Comparison of ENCODE assay signal across 22 cellular contexts in genomic region chr17:37259030-37259735, GRCh38.
DNase-seq lines count a peak whose midpoint lies in the region; ATAC-seq, FAIRE-seq and TF ChIP-seq lines count a peak whose summit lies in the region.
"Had no signal": no experiment of that assay in that cellular context is flagged by ENCODE, and none has a peak within 500 bp of the region (broad histone marks: within the 10 kb centered on the region; RNA-seq: fewer than 3 reads in every experiment).

No MANE protein-coding gene starts in this region.

- H3K4me3 ChIP-seq in K562 = no peak overlapping the region
- no peak overlapping the region for H3K4me3 ChIP-seq in kidney epithelial cell (ENCODE audit: low read depth, low read length)
- H3K4me3 ChIP-seq: dorsolateral prefrontal cortex, esophagus squamous epithelium, hepatocyte, mucosa of descending colon, right lobe of liver had no signal

- H3K9me3 ChIP-seq in K562 (replicated peaks; ENCODE audit: control insufficient read depth, insufficient read depth, low read depth, low read length) = no peaks in the 10 kb centered on the region
- H3K9me3 ChIP-seq: esophagus squamous epithelium, mucosa of descending colon, right lobe of liver had no signal

- BruUV-seq in K562 (replicated peaks; lab: Mats Ljungman, UMichigan) = no TSS peak

- no peak overlapping the region for H2AFZ ChIP-seq in K562 (ENCODE audit: low read depth, low read length)
- H2AFZ ChIP-seq: hepatocyte had no signal

- H3K9me1 ChIP-seq in K562 (ENCODE audit: control insufficient read depth, insufficient read depth, low read length) = no peaks in the 10 kb centered on the region

- no peaks in the 10 kb centered on the region for H4K20me1 ChIP-seq in K562 (replicated peaks; ENCODE audit: control insufficient read depth, insufficient read depth, low read length)

- H3K79me2 ChIP-seq in K562 (ENCODE audit: control insufficient read depth, insufficient read depth, low read length) = no peaks in the 10 kb centered on the region
- H3K79me2 ChIP-seq: hepatocyte had no signal

- CTCF ChIA-PET in K562 (lab: Yijun Ruan, JAX; ENCODE audit: low intra/inter-chr PET ratio) = no interaction called here

- DNase-seq in AG08395 (ENCODE audit: low spot score) = peak; percentile 48
- peak; percentile 78 for DNase-seq in HT1080 (ENCODE audit: low read depth)
- peak in 1 of 4 experiments; percentile 15 for DNase-seq in K562 (ENCODE audit: extremely low read depth in 1 of 4, low spot score in 3 of 4)
- DNase-seq in kidney epithelial cell (ENCODE audit: low read depth) = peak; percentile 44
- DNase-seq in stimulated activated CD4-positive, alpha-beta T cell treated with anti-CD3 and anti-CD28 coated beads, Interleukin-1b, Interleukin-23, amount 100 ng/mL, for 48 hours = no peak
- DNase-seq in cortex of kidney (lab: John Stamatoyannopoulos, UW) = no peak
- DNase-seq: activated CD4-positive, alpha-beta memory T cell treated with anti-CD3 and anti-CD28 coated beads for 36 hours; activated naive CD4-positive, alpha-beta T cell treated with anti-CD3 and anti-CD28 coated beads, Interleukin-2, amount 10 ng/mL, durations not matched to agents 7 days and 5 days; activated T-cell treated with anti-CD3 and anti-CD28 coated beads, Interleukin-2, amount 50 U/mL, for 1 hour; CD8-positive, alpha-beta memory T cell; dorsolateral prefrontal cortex; esophagus squamous epithelium; mucosa of descending colon; NCI-H1105 treated with DMSO at 0.1 percent for 48 hours; NCI-H748 treated with DMSO at 0.1 percent for 48 hours; right lobe of liver; stimulated activated CD4-positive, alpha-beta T cell treated with anti-CD3 and anti-CD28 coated beads, Interleukin-2, amount 100 ng/mL, for 24 hours had no signal

- TF ChIP-seq RAD21 in K562 (CRISPR knock-in tag; conservative IDR thresholded peaks at IDR 0.05 in 1 of 2, IDR thresholded peaks at IDR 0.05 in 1 of 2) = no peak

- no peak overlapping the region for H3K4me2 ChIP-seq in K562 (ENCODE audit: insufficient read depth, low read length)
- H3K4me2 ChIP-seq: hepatocyte, KMS-11 had no signal

- no peak for FAIRE-seq in K562 (lab: Jason Lieb, UNC)

- TF ChIP-seq EP300 in K562 (IDR thresholded peaks at IDR 0.05; ENCODE audit: low read length) = no peak

- H3K27me3 ChIP-seq in K562 (ENCODE audit: control insufficient read depth in 2 of 2, insufficient read depth in 2 of 2, low read length in 2 of 2) (no peaks in the 10 kb centered on the region), kidney epithelial cell (ENCODE audit: control insufficient read depth, insufficient read depth, low read length) (no peaks in the 10 kb centered on the region)
- H3K27me3 ChIP-seq: dorsolateral prefrontal cortex, esophagus squamous epithelium, hepatocyte, right lobe of liver had no signal

- WGBS in K562 (ENCODE audit: insufficient coverage, low coverage, missing lambda C conversion rate) = 67% methylated on average over 3 of the region's 3 CpGs

- POLR2A ChIA-PET in K562 (lab: Yijun Ruan, JAX) = interaction anchor here (0.9 to 1.3 kb wide), 2 partner anchors 8 to 10 kb away, joined by 3 to 4 read pairs; no protein-coding TSS in a partner anchor

- no peak for TF ChIP-seq CTCF in K562 (IDR thresholded peaks at IDR 0.05 in 2 of 3, conservative IDR thresholded peaks at IDR 0.05 in 1 of 3; ENCODE audit: insufficient read depth in 2 of 3, low read depth in 1 of 3, low read length in 3 of 3)
- no peak for TF ChIP-seq CTCF in kidney epithelial cell (IDR thresholded peaks at IDR 0.05; ENCODE audit: insufficient read depth, low read length, poor library complexity, severe bottlenecking)

- H3K9ac ChIP-seq in K562 (ENCODE audit: insufficient read depth in 1 of 2, low read depth in 2 of 2, low read length in 2 of 2) = no peak overlapping the region
- H3K9ac ChIP-seq: KMS-11 had no signal

- no peaks in the 10 kb centered on the region; a peak in 1 of 5 replicates for H3K4me1 ChIP-seq in K562 (replicated peaks in 1 of 2; ENCODE audit: control insufficient read depth in 2 of 2, insufficient read depth in 2 of 2, low read length in 2 of 2)
- H3K4me1 ChIP-seq: esophagus squamous epithelium, right lobe of liver had no signal

- in situ Hi-C loops in K562 (cut with MboI) = no loop called here

- intact Hi-C loops in K562 (cut with micrococcal nuclease) = no loop called here

- H3K36me3 ChIP-seq in K562 (ENCODE audit: control insufficient read depth, insufficient read depth, low read length) (peaks cover 95% of the 10 kb centered on the region), kidney epithelial cell (ENCODE audit: control insufficient read depth, insufficient read depth, low read length) (no peaks in the 10 kb centered on the region)

- TF ChIP-seq POLR2A in K562 (conservative IDR thresholded peaks at IDR 0.05) = no peak

- ATAC-seq in K562 = no peak
- ATAC-seq in GM21825 (IDR thresholded peaks at IDR 0.05; ENCODE audit: unreplicated experiment) = no peak
- ATAC-seq in GM18858 (IDR thresholded peaks at IDR 0.05; ENCODE audit: unreplicated experiment) = no peak
- ATAC-seq: mucosa of descending colon, right lobe of liver had no signal

- H3K27ac ChIP-seq in K562 (ENCODE audit: extremely low read depth, low read depth, low read length) = no peak overlapping the region
- H3K27ac ChIP-seq: dorsolateral prefrontal cortex, esophagus squamous epithelium, hepatocyte, HL-60, KMS-11, right lobe of liver had no signal

TF ChIP-seq in K562, 482 proteins besides CTCF, POLR2A, EP300 and RAD21:
- TF ChIP-seq MCM5 (IDR thresholded peaks at IDR 0.05; ENCODE audit: low read depth) = no peak
- TF ChIP-seq ZNF830 (CRISPR knock-in tag; IDR thresholded peaks at IDR 0.05) = no peak
- TF ChIP-seq KDM2B (CRISPR knock-in tag; IDR thresholded peaks at IDR 0.05) = no peak
- TF ChIP-seq POLR2AphosphoS2 (IDR thresholded peaks at IDR 0.05; ENCODE audit: low read length) = 0 out of 2 replicates have a peak, but pooled peaks have one; percentile 49
- no peak for TF ChIP-seq RBFOX2 (IDR thresholded peaks at IDR 0.05; ENCODE audit: low read depth, low read length)
- 0 out of 2 replicates have a peak, but pooled peaks have one; percentile 30 for TF ChIP-seq FOSL1 (tag; conservative IDR thresholded peaks at IDR 0.05)
- no peak for TF ChIP-seq DNMT1 (IDR thresholded peaks at IDR 0.05)
- no peak for TF ChIP-seq RBM34 (IDR thresholded peaks at IDR 0.05; ENCODE audit: borderline replicate concordance, insufficient read depth, low read length)
- TF ChIP-seq ZC3H4 (CRISPR knock-in tag; IDR thresholded peaks at IDR 0.05; ENCODE audit: borderline replicate concordance) = no peak
- TF ChIP-seq, protein P1, sequence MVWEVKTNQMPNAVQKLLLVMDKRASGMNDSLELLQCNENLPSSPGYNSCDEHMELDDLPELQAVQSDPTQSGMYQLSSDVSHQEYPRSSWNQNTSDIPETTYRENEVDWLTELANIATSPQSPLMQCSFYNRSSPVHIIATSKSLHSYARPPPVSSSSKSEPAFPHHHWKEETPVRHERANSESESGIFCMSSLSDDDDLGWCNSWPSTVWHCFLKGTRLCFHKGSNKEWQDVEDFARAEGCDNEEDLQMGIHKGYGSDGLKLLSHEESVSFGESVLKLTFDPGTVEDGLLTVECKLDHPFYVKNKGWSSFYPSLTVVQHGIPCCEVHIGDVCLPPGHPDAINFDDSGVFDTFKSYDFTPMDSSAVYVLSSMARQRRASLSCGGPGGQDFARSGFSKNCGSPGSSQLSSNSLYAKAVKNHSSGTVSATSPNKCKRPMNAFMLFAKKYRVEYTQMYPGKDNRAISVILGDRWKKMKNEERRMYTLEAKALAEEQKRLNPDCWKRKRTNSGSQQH (CRISPR knock-in tag; IDR thresholded peaks at IDR 0.05) = no peak
- TF ChIP-seq RFX7 (CRISPR knock-in tag; IDR thresholded peaks at IDR 0.05) = no peak
- TF ChIP-seq ZNF512 (tag; IDR thresholded peaks at IDR 0.05) = no peak

Comparison
In these comparisons a context has a peak if more than half of its experiments do, and no peak if none do; other contexts are left out.
1. DNase-seq: peak in AG08395 (single experiment), HT1080 (single experiment) and kidney epithelial cell (single experiment); none in stimulated activated CD4-positive, alpha-beta T cell treated with anti-CD3 and anti-CD28 coated beads, Interleukin-1b, Interleukin-23, amount 100 ng/mL, for 48 hours (single experiment) and cortex of kidney (single experiment).